Comparison of ENCODE assay signal across 8 cellular contexts in the genomic region with DNA sequence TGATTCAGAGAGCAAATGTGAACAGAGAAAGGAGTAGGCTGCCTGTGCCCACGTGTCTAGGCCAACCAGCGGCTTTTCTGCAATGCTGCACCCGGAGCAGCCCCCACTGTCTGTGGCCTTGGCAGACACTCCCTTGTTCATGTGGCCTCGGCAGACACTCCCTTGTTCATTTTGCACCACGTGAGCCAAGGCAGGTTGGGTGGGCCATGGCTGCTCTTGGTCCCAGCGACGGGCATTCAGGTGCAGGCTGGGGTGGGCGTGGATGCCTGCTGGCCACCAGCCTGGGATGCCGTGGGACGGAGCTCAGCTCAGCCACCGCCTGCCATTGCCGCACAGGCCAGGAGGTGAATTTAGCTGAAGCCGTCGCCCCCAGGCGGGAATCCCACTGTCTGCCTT.
DNase-seq lines count a peak whose midpoint lies in the region; ATAC-seq and TF ChIP-seq lines count a peak whose summit lies in the region.
"Not testable (repeated sequence)": the region's sequence is repeated elsewhere in the genome, so short reads cannot be mapped to it uniquely, and the experiment has no call there.

No MANE protein-coding gene starts in this region.

- H3K4me1 Mint-ChIP-seq in CD4-positive, CD25-positive, alpha-beta regulatory T cell = peaks cover 6 to 69% (median 21%) of the 10 kb centered on the region in 4 donors
- peaks cover 65% of the 10 kb centered on the region in 2 donors for H3K4me1 Mint-ChIP-seq in immature natural killer cell

- peaks cover 30% of the 10 kb centered on the region for H3K4me1 ChIP-seq in CD4-positive, CD25-positive, alpha-beta regulatory T cell (ENCODE audit: control insufficient read depth, insufficient read depth, low read length, poor library complexity, severe bottlenecking)
- H3K4me1 ChIP-seq in RWPE2 (ENCODE audit: insufficient read depth, poor library complexity, severe bottlenecking); lower lobe of right lung: not testable (repeated sequence)
- peaks cover 3 to 18% (median 16%) of the 10 kb centered on the region in 6 donors for H3K4me1 ChIP-seq in spleen

- H3K9me3 Mint-ChIP-seq in CD4-positive, CD25-positive, alpha-beta regulatory T cell; immature natural killer cell: not testable (repeated sequence)

- not testable (repeated sequence) for H3K9me3 ChIP-seq in CD4-positive, CD25-positive, alpha-beta regulatory T cell (ENCODE audit: control insufficient read depth in 2 of 2, low read length in 2 of 2); RWPE2 (ENCODE audit: severe bottlenecking); lower lobe of right lung; spleen

- H3K36me3 Mint-ChIP-seq in CD4-positive, CD25-positive, alpha-beta regulatory T cell = peaks cover 29% of the 10 kb centered on the region
- H3K36me3 Mint-ChIP-seq in immature natural killer cell = peaks cover 5 to 18% (median 12%) of the 10 kb centered on the region in 3 donors

- H3K36me3 ChIP-seq in CD4-positive, CD25-positive, alpha-beta regulatory T cell (ENCODE audit: control insufficient read depth, insufficient read depth, low read length); RWPE2 (ENCODE audit: low read depth); lower lobe of right lung: not testable (repeated sequence)
- H3K36me3 ChIP-seq in spleen = peaks cover 0 to 22% (median 4%) of the 10 kb centered on the region in 6 donors

- peak overlapping the region; percentile 69 to 100 (median 87) for H3K27ac Mint-ChIP-seq in CD4-positive, CD25-positive, alpha-beta regulatory T cell
- H3K27ac Mint-ChIP-seq in immature natural killer cell = peak overlapping the region; percentile 87 to 100 (median 98)

- H3K27me3 ChIP-seq in CD4-positive, CD25-positive, alpha-beta regulatory T cell (ENCODE audit: control insufficient read depth, insufficient read depth, low read length); RWPE2 (ENCODE audit: insufficient read depth, poor library complexity, severe bottlenecking); lower lobe of right lung (ENCODE audit: low read depth); spleen (replicated peaks in 1 of 7): not testable (repeated sequence)

- ATAC-seq in CD4-positive, CD25-positive, alpha-beta regulatory T cell (ENCODE audit: low read depth in 2 of 2); RWPE2 (ENCODE audit: low read depth): not testable (repeated sequence)
- ATAC-seq in lower lobe of right lung (peak in 1 of 2 donors; percentile 20), omental fat pad (ENCODE audit: low FRiP score) (peak; percentile 30)

- not testable (repeated sequence) for H3K27me3 Mint-ChIP-seq in CD4-positive, CD25-positive, alpha-beta regulatory T cell; immature natural killer cell (ENCODE audit: low read depth in 3 of 3)

- not testable (repeated sequence) for TF ChIP-seq CTCF in RWPE2 (IDR thresholded peaks at IDR 0.05; ENCODE audit: poor library complexity, severe bottlenecking); lower lobe of right lung (IDR thresholded peaks at IDR 0.05); omental fat pad (IDR thresholded peaks at IDR 0.05); spleen (IDR thresholded peaks at IDR 0.05 in 8 of 11, conservative IDR thresholded peaks at IDR 0.05 in 3 of 11)

- WGBS in spleen, 5 donors = 78 to 90% (median 86%) methylated on average over 7 to 15 of the region's 15 CpGs

- DNase-seq in CD4-positive, CD25-positive, alpha-beta regulatory T cell; immature natural killer cell; omental fat pad (ENCODE audit: low spot score): not testable (repeated sequence)
- DNase-seq in RWPE2 (ENCODE audit: low spot score) = peak; percentile 25
- DNase-seq in head of caudate nucleus = peak in 37 of 42 donors; percentile 12 to 79 (median 50)
- peak; percentile 35 for DNase-seq in lower lobe of right lung
- DNase-seq in spleen = peak; percentile 66

- TF ChIP-seq POLR2A in spleen (IDR thresholded peaks at IDR 0.05) = not testable (repeated sequence)

- peak overlapping the region in 2 of 4 donors; percentile 15 to 35 for H3K4me3 Mint-ChIP-seq in CD4-positive, CD25-positive, alpha-beta regulatory T cell
- peak overlapping the region in 1 of 5 donors; percentile 27 for H3K4me3 Mint-ChIP-seq in immature natural killer cell

- not testable (repeated sequence) for H3K27ac ChIP-seq in CD4-positive, CD25-positive, alpha-beta regulatory T cell (ENCODE audit: insufficient read depth, low read length, poor library complexity, severe bottlenecking); RWPE2 (ENCODE audit: poor library complexity, severe bottlenecking); lower lobe of right lung; spleen
- peak overlapping the region; percentile 40 for H3K27ac ChIP-seq in angular gyrus (ENCODE audit: low read depth, low read length)

- H3K4me3 ChIP-seq in CD4-positive, CD25-positive, alpha-beta regulatory T cell (ENCODE audit: low read depth, low read length); RWPE2 (ENCODE audit: severe bottlenecking); lower lobe of right lung; spleen: not testable (repeated sequence)

- intact Hi-C loops in head of caudate nucleus (cut with DNase I); lower lobe of right lung (cut with DNase I); spleen (cut with DNase I; ENCODE audit: low total_unique reads): not testable (repeated sequence)
